ENCODE assay signal across 31 cellular contexts in genomic region chr17:6330936-6331335, GRCh38.
"Had no signal": no experiment of that assay in that cellular context is flagged by ENCODE, and none has a peak within 500 bp of the region (broad histone marks: within the 10 kb centered on the region; RNA-seq: fewer than 3 reads in every experiment).

No MANE protein-coding gene starts in this region.

- H3K36me3 ChIP-seq: adrenal gland, ascending aorta, brain microvascular endothelial cell, breast epithelium, cardiac muscle cell had no signal

- H3K4me3 ChIP-seq: adrenal gland, ascending aorta, body of pancreas, breast epithelium, cardiac muscle cell had no signal

- DNase-seq: activated effector memory CD4-positive, alpha-beta T cell treated with anti-CD3 and anti-CD28 coated beads, Interleukin-2, amount 50 U/mL, for 16 hours; activated effector memory CD4-positive, alpha-beta T cell treated with Interleukin-2 at 50 U/mL for 16 hours; activated gamma-delta T cell; activated gamma-delta T cell treated with Interleukin-2 at 50 U/mL for 16 hours; activated naive CD4-positive, alpha-beta T cell; activated naive CD4-positive, alpha-beta T cell treated with anti-CD3 and anti-CD28 coated beads for 36 hours; activated naive CD4-positive, alpha-beta T cell treated with anti-CD3 and anti-CD28 coated beads, Interleukin-2, amount 10 ng/mL, durations not matched to agents 7 days and 5 days; activated naive CD4-positive, alpha-beta T cell treated with anti-CD3 and anti-CD28 coated beads, Interleukin-2, amount 50 U/mL, for 16 hours; activated naive CD4-positive, alpha-beta T cell treated with Interleukin-2 at 50 U/mL for 16 hours; activated naive CD8-positive, alpha-beta T cell treated with anti-CD3 and anti-CD28 coated beads for 36 hours; activated naive CD8-positive, alpha-beta T cell treated with anti-CD3 and anti-CD28 coated beads, Interleukin-2, amount 10 ng/mL, durations not matched to agents 7 days and 5 days; activated naive CD8-positive, alpha-beta T cell treated with anti-CD3 and anti-CD28 coated beads, Interleukin-2, amount 50 U/mL, for 24 hours; activated T-cell treated with anti-CD3 and anti-CD28 coated beads, Interleukin-2, amount 50 U/mL, for 1 hour; activated T-cell treated with anti-CD3 and anti-CD28 coated beads, Interleukin-2, amount 50 U/mL, for 24 hours; activated T-cell treated with anti-CD3 and anti-CD28 coated beads, Interleukin-2, amount 50 U/mL, for 4 hours; activated T-cell treated with anti-CD3 and anti-CD28 coated beads, Interleukin-2, amount 50 U/mL, for 48 hours; activated T-cell treated with anti-CD3 and anti-CD28 coated beads, Interleukin-2, amount 50 U/mL, for 72 hours; adrenal gland; amniotic stem cell; amygdala; anterior cingulate cortex; aorta; body of pancreas; brain microvascular endothelial cell; caudate nucleus; central memory CD4-positive, alpha-beta T cell; cerebellar nuclear complex had no signal

- FAIRE-seq: astrocyte had no signal

- H3K27me3 ChIP-seq: adrenal gland, ascending aorta, body of pancreas, brain microvascular endothelial cell had no signal
